Comparison of ENCODE assay signal across 30 cellular contexts in the genomic region with DNA sequence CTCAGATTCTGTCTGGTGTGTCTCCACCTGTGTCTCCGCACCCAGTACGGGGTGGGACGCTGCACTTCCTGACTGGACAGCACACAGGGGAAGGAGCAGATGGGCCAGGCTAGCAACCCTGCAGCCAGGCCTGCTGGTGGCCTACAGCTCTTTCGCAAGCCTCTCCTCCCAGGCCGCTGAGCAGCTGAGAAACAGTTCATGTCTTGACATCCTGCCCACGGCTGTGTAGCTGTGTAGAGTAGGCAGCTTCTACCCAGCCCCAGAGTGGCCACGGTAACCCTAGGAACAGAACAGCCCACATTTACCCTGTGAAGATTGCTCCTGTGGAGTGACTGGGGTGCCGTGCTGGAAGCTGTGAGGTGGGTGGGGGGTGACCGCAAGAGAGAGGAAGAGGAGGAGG. TPM values are rescaled to one million over a fixed set of nuclear protein-coding genes. Genes with fewer than 3 reads are reported as not detected.
DNase-seq lines count a peak whose midpoint lies in the region; ATAC-seq and TF ChIP-seq lines count a peak whose summit lies in the region.
"Had no signal": no experiment of that assay in that cellular context is flagged by ENCODE, and none has a peak within 500 bp of the region (broad histone marks: within the 10 kb centered on the region; RNA-seq: fewer than 3 reads in every experiment).

No MANE protein-coding gene starts in this region.

- no peak overlapping the region for H3K27ac ChIP-seq in right atrium auricular region
- H3K27ac ChIP-seq in trophoblast cell (ENCODE audit: low read depth, low read length), result no peak overlapping the region
- H3K27ac ChIP-seq: A549, adrenal gland, esophagus squamous epithelium, Peyer's patch, SJSA1 had no signal

- H3K18ac ChIP-seq in trophoblast cell (ENCODE audit: low read length), result no peak overlapping the region

- DNase-seq in Right ventricle myocardium inferior (ENCODE audit: missing footprints) (no peak), right atrium auricular region (ENCODE audit: low spot score) (no peak), KBM-7 (peak; percentile 61), cerebellar cortex (ENCODE audit: low spot score) (peak; percentile 47), trophoblast cell (peak; percentile 56 to 62), NCI-H187 (lab: John Stamatoyannopoulos, UW) (no peak), hepatic stellate cell (ENCODE audit: low spot score) (no peak), mucosa of descending colon (no peak)
- DNase-seq: activated CD4-positive, alpha-beta T cell treated with anti-CD3 and anti-CD28 coated beads, Interleukin-2, amount 50 U/mL, for 1 hour; activated CD8-positive, alpha-beta memory T cell treated with anti-CD3 and anti-CD28 coated beads, Interleukin-2, amount 50 U/mL, for 48 hours; activated effector memory CD4-positive, alpha-beta T cell treated with anti-CD3 and anti-CD28 coated beads, Interleukin-2, amount 50 U/mL, for 16 hours; adrenal gland; cortex of kidney; endodermal cell; esophagus squamous epithelium; GDM1; HCEC 1CT; KG1; left cardiac atrium; natural killer cell; NCI-H1092; NCI-H2081; Peyer's patch had no signal

- H3K14ac ChIP-seq in trophoblast cell (ENCODE audit: low read length), result no peak overlapping the region

- ATAC-seq in Right ventricle myocardium inferior (peak; percentile 82), mucosa of descending colon (no peak)
- ATAC-seq: A549, natural killer cell had no signal

- no peak overlapping the region for H2BK12ac ChIP-seq in trophoblast cell (ENCODE audit: low read length)

- no peaks in the 10 kb centered on the region for H3K36me3 ChIP-seq in right atrium auricular region
- H3K36me3 ChIP-seq in trophoblast cell (ENCODE audit: control insufficient read depth in 1 of 2, insufficient read depth in 2 of 2, low read length in 2 of 2), result no peaks in the 10 kb centered on the region
- no peaks in the 10 kb centered on the region for H3K36me3 ChIP-seq in mucosa of descending colon (ENCODE audit: low read depth)
- H3K36me3 ChIP-seq: adrenal gland, esophagus squamous epithelium, Peyer's patch, SJSA1 had no signal

- no peak overlapping the region for H3K23ac ChIP-seq in trophoblast cell (ENCODE audit: low read length)

- intact Hi-C loops in Right ventricle myocardium inferior (cut with DNase I), result loop anchor here (5.0 kb wide), 2 partner anchors 87 to 107 kb away; a partner anchor contains a TSS
- intact Hi-C loops in mucosa of descending colon (cut with DNase I, micrococcal nuclease), result loop anchor here in 1 of 2 donors (10.0 kb wide), 1 partner anchor 105 kb away; no protein-coding TSS in a partner anchor

- in situ Hi-C loops in KBM-7 (cut with MboI; ENCODE audit: low pct_unique_long_range_greater_than_20kb, low sequenced_read_pairs), result loop anchor here (25.0 kb wide), 1 partner anchor 102 kb away; a partner anchor contains a TSS

- H3K4ac ChIP-seq in trophoblast cell (ENCODE audit: low read depth, low read length), result no peak overlapping the region

- no peak overlapping the region for H2BK120ac ChIP-seq in trophoblast cell (ENCODE audit: insufficient read depth, low read length, poor library complexity)

- no peak overlapping the region for H3K9ac ChIP-seq in trophoblast cell (ENCODE audit: low read length)

- TF ChIP-seq CTCF in right atrium auricular region (IDR thresholded peaks at IDR 0.05), result no peak
- TF ChIP-seq CTCF in mucosa of descending colon (IDR thresholded peaks at IDR 0.05), result no peak

- H3K9me3 ChIP-seq in right atrium auricular region (no peaks in the 10 kb centered on the region), trophoblast cell (ENCODE audit: insufficient read depth, low read depth, low read length) (peaks cover 5% of the 10 kb centered on the region), mucosa of descending colon (no peaks in the 10 kb centered on the region)
- H3K9me3 ChIP-seq: A549, adrenal gland, esophagus squamous epithelium, Peyer's patch, SJSA1 had no signal

- no peak overlapping the region for H4K91ac ChIP-seq in trophoblast cell (ENCODE audit: low read depth, low read length)

- WGBS in trophoblast cell (ENCODE audit: extremely low coverage, insufficient coverage, insufficient read length), result no CpG with 5 or more reads among the region's 9 CpGs

- no peak overlapping the region for H2BK5ac ChIP-seq in trophoblast cell (ENCODE audit: low read depth, low read length, poor library complexity)

- H3K79me2 ChIP-seq in trophoblast cell (ENCODE audit: control insufficient read depth, insufficient read depth, low read length, poor library complexity), result no peaks in the 10 kb centered on the region

- H3K4me1 ChIP-seq in right atrium auricular region (no peaks in the 10 kb centered on the region), trophoblast cell (ENCODE audit: control insufficient read depth in 1 of 2, insufficient read depth in 2 of 2, low read length in 2 of 2) (peaks cover 0 to 2% of the 10 kb centered on the region in 2 experiments), mucosa of descending colon (ENCODE audit: low read depth) (no peaks in the 10 kb centered on the region)
- H3K4me1 ChIP-seq: A549, adrenal gland, esophagus squamous epithelium, Peyer's patch, SJSA1 had no signal

- H3K79me1 ChIP-seq in trophoblast cell (ENCODE audit: low read length), result no peaks in the 10 kb centered on the region

- H3K4me3 ChIP-seq in right atrium auricular region (no peak overlapping the region), trophoblast cell (ENCODE audit: low read depth, low read length) (no peak overlapping the region), mucosa of descending colon (no peak overlapping the region)
- H3K4me3 ChIP-seq: A549, adrenal gland, esophagus squamous epithelium, Peyer's patch, SJSA1 had no signal

- H2AFZ ChIP-seq in trophoblast cell (ENCODE audit: insufficient read depth, low read length, poor library complexity), result no peak overlapping the region

- H4K12ac ChIP-seq in trophoblast cell (ENCODE audit: low read depth, low read length), result no peak overlapping the region

- no peaks in the 10 kb centered on the region for H3K27me3 ChIP-seq in right atrium auricular region
- no peaks in the 10 kb centered on the region for H3K27me3 ChIP-seq in trophoblast cell (ENCODE audit: insufficient read depth, low read length)
- H3K27me3 ChIP-seq: Peyer's patch, SJSA1 had no signal

- no peak overlapping the region for H3K4me2 ChIP-seq in trophoblast cell (ENCODE audit: low read length)
- H3K4me2 ChIP-seq: A549 had no signal

- no peak overlapping the region for H4K8ac ChIP-seq in trophoblast cell (ENCODE audit: low read depth, low read length)

- H2AK5ac ChIP-seq in trophoblast cell (ENCODE audit: low read length), result no peak overlapping the region

RNA-seq across cellular contexts. Expression of a gene that starts 38.9 kb away (rescaled TPM):
- total RNA-seq in Right ventricle myocardium inferior (42.6 TPM), right atrium auricular region (10 to 100 TPM; 48.0 to 65.0 TPM), mucosa of descending colon (10 to 100 TPM; 13.1 to 19.9 (median 16.0) TPM)
- polyA plus RNA-seq in trophoblast cell (2013), result 28.4 and 28.6 TPM in 2 replicates

RNA-seq across cellular contexts. Expression of a gene that starts 42.6 kb away (rescaled TPM):
- not detected for total RNA-seq in Right ventricle myocardium inferior
- not detected for total RNA-seq in right atrium auricular region
- 2.6 and 2.8 TPM in 2 replicates for polyA plus RNA-seq in trophoblast cell (2013)
- total RNA-seq in mucosa of descending colon, result 1 to 10 TPM in 1 of 3 donors, under 1 TPM in 1, not detected in 1; 0.07 to 1.1 TPM
- total RNA-seq: endodermal cell; esophagus squamous epithelium; mesenteric fat pad; natural killer cell; NCI-H460; osteoblast; Peyer's patch; SJSA1; subcutaneous adipose tissue; T-helper 2 cell treated with Interferon-gamma antibody and Interleukin-4, amounts not matched to agents 100 ng/mL and 5 ng/mL, for 36 hours had no signal

Comparison
In these comparisons a context has a peak if more than half of its experiments do, and no peak if none do; other contexts are left out.
1. DNase-seq: peak in KBM-7 (single experiment), cerebellar cortex (single experiment) and trophoblast cell (2 of 2); none in Right ventricle myocardium inferior (single experiment), right atrium auricular region (single experiment), NCI-H187 (0 of 2), hepatic stellate cell (single experiment) and mucosa of descending colon (0 of 3).